Comparison of ENCODE assay signal across 8 cellular contexts in the genomic region with DNA sequence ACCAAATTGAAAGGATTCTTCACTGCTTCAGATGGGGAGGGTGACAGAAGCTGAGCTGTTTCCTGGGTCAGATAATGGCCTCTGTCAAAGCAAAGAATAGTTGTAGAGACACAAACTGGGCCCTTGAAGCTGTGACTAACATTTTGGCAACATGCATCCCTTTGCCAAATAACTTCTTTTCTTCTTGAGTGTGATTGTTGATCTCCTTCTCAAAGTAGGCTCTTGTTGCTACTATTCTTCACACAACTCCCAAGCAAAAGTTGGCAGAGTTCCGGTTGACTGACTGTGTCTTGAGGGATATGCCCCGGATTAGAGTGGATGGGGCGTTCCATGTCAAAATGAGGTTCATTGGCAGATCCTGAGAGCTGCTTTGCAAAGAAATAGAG. TPM values are rescaled to one million over a fixed set of nuclear protein-coding genes. Genes with fewer than 3 reads are reported as not detected.
DNase-seq lines count a peak whose midpoint lies in the region; ATAC-seq and TF ChIP-seq lines count a peak whose summit lies in the region.

No MANE protein-coding gene starts in this region.

- H3K9me3 ChIP-seq in lower lobe of right lung (no peaks in the 10 kb centered on the region), tibial nerve (no peaks in the 10 kb centered on the region)

- WGBS in tibial nerve, 2 donors, result 26 to 38% methylated on average over 3 of the region's 3 CpGs

- H3K4me3 ChIP-seq in dorsolateral prefrontal cortex (peak overlapping the region in 44 of 59 donors; percentile 1 to 50 (median 26)), lower lobe of right lung (no peak overlapping the region), tibial nerve (peak overlapping the region in 1 of 4 donors; percentile 10)

- no peak for TF ChIP-seq CTCF in activated CD8-positive, alpha-beta T cell treated with anti-CD3 and anti-CD28 coated beads for 36 hours (IDR thresholded peaks at IDR 0.05)
- TF ChIP-seq CTCF in dorsolateral prefrontal cortex (IDR thresholded peaks at IDR 0.05 in 54 of 56, conservative IDR thresholded peaks at IDR 0.05 in 2 of 56; ENCODE audit: low read depth in 1 of 56, partially characterized antibody in 56 of 56) (no peak), lower lobe of right lung (IDR thresholded peaks at IDR 0.05) (no peak), tibial nerve (IDR thresholded peaks at IDR 0.05) (no peak)

- peaks cover 31% of the 10 kb centered on the region for H3K36me3 ChIP-seq in lower lobe of right lung
- H3K36me3 ChIP-seq in tibial nerve, result peaks cover 0 to 26% (median 0%) of the 10 kb centered on the region in 3 donors

- TF ChIP-seq EP300 in tibial nerve (IDR thresholded peaks at IDR 0.05), result peak in 1 of 2 donors; percentile 55

- H3K27me3 Mint-ChIP-seq in activated CD8-positive, alpha-beta T cell treated with anti-CD3 and anti-CD28 coated beads for 36 hours, result no peaks in the 10 kb centered on the region
- no peaks in the 10 kb centered on the region for H3K27me3 Mint-ChIP-seq in activated CD8-positive, alpha-beta T cell treated with anti-CD3 and anti-CD28 coated beads, Interleukin-2, amount 10 ng/mL, durations not matched to agents 7 days and 5 days (ENCODE audit: low read depth)

- CTCF ChIA-PET in activated CD8-positive, alpha-beta T cell treated with anti-CD3 and anti-CD28 coated beads for 36 hours (lab: Charles Lee), result interaction anchor here (0.7 to 1.8 kb wide), 4 partner anchors 9 to 59 kb away, joined by 3 to 6 read pairs (median 4); no protein-coding TSS in a partner anchor
- CTCF ChIA-PET in activated CD8-positive, alpha-beta T cell treated with anti-CD3 and anti-CD28 coated beads, Interleukin-2, amount 10 ng/mL, durations not matched to agents 7 days and 5 days (lab: Charles Lee), result interaction anchor here (0.6 to 2.5 kb wide), 3 partner anchors 23 to 195 kb away, joined by 3 to 9 read pairs (median 4); no protein-coding TSS in a partner anchor

- intact Hi-C loops in activated CD8-positive, alpha-beta T cell treated with anti-CD3 and anti-CD28 coated beads for 36 hours (cut with micrococcal nuclease), result no loop called here
- intact Hi-C loops in dorsolateral prefrontal cortex (cut with DNase I) (no loop called here), lower lobe of right lung (cut with DNase I) (loop anchor here (10.0 kb wide), 1 partner anchor 60 kb away; a partner anchor contains a TSS)

- peaks cover 28% of the 10 kb centered on the region for H3K4me1 Mint-ChIP-seq in activated CD8-positive, alpha-beta T cell treated with anti-CD3 and anti-CD28 coated beads for 36 hours (ENCODE audit: low read depth)
- H3K4me1 Mint-ChIP-seq in activated CD8-positive, alpha-beta T cell treated with anti-CD3 and anti-CD28 coated beads, Interleukin-2, amount 10 ng/mL, durations not matched to agents 7 days and 5 days (ENCODE audit: low read depth), result peaks cover 20% of the 10 kb centered on the region

- H3K27ac Mint-ChIP-seq in activated CD8-positive, alpha-beta T cell treated with anti-CD3 and anti-CD28 coated beads for 36 hours, result peak overlapping the region; percentile 54
- H3K27ac Mint-ChIP-seq in activated CD8-positive, alpha-beta T cell treated with anti-CD3 and anti-CD28 coated beads, Interleukin-2, amount 10 ng/mL, durations not matched to agents 7 days and 5 days, result no peak overlapping the region

- DNase-seq in activated CD8-positive, alpha-beta T cell treated with anti-CD3 and anti-CD28 coated beads for 36 hours, result no peak
- no peak for DNase-seq in activated CD8-positive, alpha-beta T cell treated with anti-CD3 and anti-CD28 coated beads, Interleukin-2, amount 10 ng/mL, durations not matched to agents 7 days and 5 days
- DNase-seq in dorsolateral prefrontal cortex (peak in 6 of 10 donors; percentile 19 to 71 (median 47)), lower lobe of right lung (no peak), tibial nerve (ENCODE audit: low spot score in 2 of 2) (peak; percentile 45 to 70), GDM1 (lab: John Stamatoyannopoulos, UW) (no peak), HPDE6-E6E7 (ENCODE audit: extremely low spot score) (no peak), amniotic stem cell (lab: John Stamatoyannopoulos, UW) (no peak)

- peaks cover 7% of the 10 kb centered on the region for H3K36me3 Mint-ChIP-seq in activated CD8-positive, alpha-beta T cell treated with anti-CD3 and anti-CD28 coated beads for 36 hours (ENCODE audit: low read depth)
- H3K36me3 Mint-ChIP-seq in activated CD8-positive, alpha-beta T cell treated with anti-CD3 and anti-CD28 coated beads, Interleukin-2, amount 10 ng/mL, durations not matched to agents 7 days and 5 days (ENCODE audit: low read depth), result peaks cover 19% of the 10 kb centered on the region

- ATAC-seq in activated CD8-positive, alpha-beta T cell treated with anti-CD3 and anti-CD28 coated beads for 36 hours, result no peak
- no peak for ATAC-seq in activated CD8-positive, alpha-beta T cell treated with anti-CD3 and anti-CD28 coated beads, Interleukin-2, amount 10 ng/mL, durations not matched to agents 7 days and 5 days
- peak; percentile 64 to 81 for ATAC-seq in lower lobe of right lung

- H3K27me3 ChIP-seq in dorsolateral prefrontal cortex (no peaks in the 10 kb centered on the region), lower lobe of right lung (ENCODE audit: low read depth) (no peaks in the 10 kb centered on the region), tibial nerve (no peaks in the 10 kb centered on the region)

- H3K4me1 ChIP-seq in lower lobe of right lung (peaks cover 36% of the 10 kb centered on the region), tibial nerve (peaks cover 0 to 52% (median 21%) of the 10 kb centered on the region in 4 donors)

- H3K4me3 Mint-ChIP-seq in activated CD8-positive, alpha-beta T cell treated with anti-CD3 and anti-CD28 coated beads for 36 hours, result no peak overlapping the region
- H3K4me3 Mint-ChIP-seq in activated CD8-positive, alpha-beta T cell treated with anti-CD3 and anti-CD28 coated beads, Interleukin-2, amount 10 ng/mL, durations not matched to agents 7 days and 5 days, result no peak overlapping the region

- POLR2A ChIA-PET in activated CD8-positive, alpha-beta T cell treated with anti-CD3 and anti-CD28 coated beads for 36 hours (lab: Charles Lee), result interaction anchor here (0.6 to 1.6 kb wide), 3 partner anchors 13 to 60 kb away, joined by 3 to 4 read pairs (median 4); no protein-coding TSS in a partner anchor
- POLR2A ChIA-PET in activated CD8-positive, alpha-beta T cell treated with anti-CD3 and anti-CD28 coated beads, Interleukin-2, amount 10 ng/mL, durations not matched to agents 7 days and 5 days (lab: Charles Lee), result no interaction called here

- peak overlapping the region in 58 of 59 donors; percentile 28 to 92 (median 78) for H3K27ac ChIP-seq in dorsolateral prefrontal cortex
- peak overlapping the region; percentile 38 for H3K27ac ChIP-seq in lower lobe of right lung
- peak overlapping the region; percentile 36 to 88 (median 78) for H3K27ac ChIP-seq in tibial nerve

- no peaks in the 10 kb centered on the region for H3K9me3 Mint-ChIP-seq in activated CD8-positive, alpha-beta T cell treated with anti-CD3 and anti-CD28 coated beads for 36 hours
- H3K9me3 Mint-ChIP-seq in activated CD8-positive, alpha-beta T cell treated with anti-CD3 and anti-CD28 coated beads, Interleukin-2, amount 10 ng/mL, durations not matched to agents 7 days and 5 days (ENCODE audit: insufficient read depth), result no peaks in the 10 kb centered on the region

- no peak for TF ChIP-seq POLR2A in tibial nerve (IDR thresholded peaks at IDR 0.05)

RNA-seq across cellular contexts. Expression of a gene that starts 5.6 kb away (rescaled TPM):
- total RNA-seq in activated CD8-positive, alpha-beta T cell treated with anti-CD3 and anti-CD28 coated beads for 36 hours, result 10 to 100 TPM; 15.3 to 17.9 TPM
- 10 to 100 TPM; 22.0 to 27.4 TPM for total RNA-seq in activated CD8-positive, alpha-beta T cell treated with anti-CD3 and anti-CD28 coated beads, Interleukin-2, amount 10 ng/mL, durations not matched to agents 7 days and 5 days
- total RNA-seq in dorsolateral prefrontal cortex, result 100 to 1,000 TPM in 2 of 120 experiments, 10 to 100 TPM in 118; 48.9 to 103 (median 73.2) TPM
- total RNA-seq in lower lobe of right lung, result 42.4 TPM
- total RNA-seq in tibial nerve, result 10 to 100 TPM in 2 of 4 donors, 1 to 10 TPM in 2; 7.7 to 11.1 (median 9.5) TPM

RNA-seq across cellular contexts. Expression of a gene that starts 47.4 kb away (rescaled TPM):
- total RNA-seq in activated CD8-positive, alpha-beta T cell treated with anti-CD3 and anti-CD28 coated beads for 36 hours, result 1 to 10 TPM; 3.8 to 5.4 TPM
- total RNA-seq in activated CD8-positive, alpha-beta T cell treated with anti-CD3 and anti-CD28 coated beads, Interleukin-2, amount 10 ng/mL, durations not matched to agents 7 days and 5 days, result 1 to 10 TPM; 4.8 to 5.3 TPM
- 100 to 1,000 TPM in 59 of 120 experiments, 10 to 100 TPM in 61; 31.7 to 151 (median 99.5) TPM for total RNA-seq in dorsolateral prefrontal cortex
- total RNA-seq in lower lobe of right lung, result 9.3 TPM
- total RNA-seq in tibial nerve, result 10 to 100 TPM in 1 of 4 donors, 1 to 10 TPM in 3; 4.8 to 30.0 (median 6.9) TPM

Comparison
In these comparisons a context has a peak if more than half of its experiments do, and no peak if none do; other contexts are left out.
1. ATAC-seq: peak in lower lobe of right lung (2 of 2); none in activated CD8-positive, alpha-beta T cell treated with anti-CD3 and anti-CD28 coated beads for 36 hours (single experiment) and activated CD8-positive, alpha-beta T cell treated with anti-CD3 and anti-CD28 coated beads, Interleukin-2, amount 10 ng/mL, durations not matched to agents 7 days and 5 days (single experiment).
2. DNase-seq: peak in dorsolateral prefrontal cortex (6 of 10) and tibial nerve (2 of 2); none in activated CD8-positive, alpha-beta T cell treated with anti-CD3 and anti-CD28 coated beads for 36 hours (single experiment), activated CD8-positive, alpha-beta T cell treated with anti-CD3 and anti-CD28 coated beads, Interleukin-2, amount 10 ng/mL, durations not matched to agents 7 days and 5 days (single experiment), lower lobe of right lung (single experiment), GDM1 (single experiment), HPDE6-E6E7 (single experiment) and amniotic stem cell (single experiment).
3. Peak in every context shown above with its lines, with median percentiles within 50 percentile points of each other: H3K27ac ChIP-seq.